Comparison of ENCODE assay signal across 1 cellular context in the genomic region with DNA sequence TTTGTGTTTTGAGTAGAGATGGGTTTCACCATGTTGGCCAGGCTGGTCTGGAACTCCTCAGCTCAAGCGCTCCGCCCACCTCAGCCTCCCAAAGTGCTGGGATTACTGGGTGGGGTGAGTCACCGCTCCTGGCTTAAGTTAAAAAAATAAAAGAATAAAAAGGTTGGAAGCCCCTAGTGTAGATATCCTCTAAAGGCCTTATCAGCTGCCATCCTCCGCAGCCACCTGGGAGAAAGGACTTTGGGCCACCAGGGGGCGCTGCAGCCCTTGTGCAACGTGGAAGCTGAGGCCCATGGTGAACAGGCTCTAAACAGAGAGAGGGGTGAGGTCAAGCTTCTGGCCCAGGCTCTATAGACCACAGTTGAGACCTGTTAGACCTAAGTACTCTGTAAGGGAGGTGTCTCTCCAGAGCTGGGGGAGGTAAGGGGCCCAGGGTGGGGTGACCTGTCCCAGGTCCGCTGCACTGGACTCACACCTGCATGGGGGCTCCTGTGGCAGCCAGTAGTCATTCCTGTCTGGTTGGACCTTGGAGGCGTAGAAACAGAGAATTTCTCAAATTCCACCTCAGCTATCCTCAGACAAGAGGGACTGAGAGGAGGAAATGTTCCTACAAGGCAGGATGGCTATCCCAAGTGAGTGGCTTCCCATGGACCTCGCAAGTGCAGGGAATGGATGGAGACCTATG.
TF ChIP-seq lines count a peak whose summit lies in the region.

No MANE protein-coding gene starts in this region.

TF ChIP-seq in IMR-90, 13 proteins besides CTCF, POLR2A, EP300 and RAD21:
- TF ChIP-seq NFE2L2 (IDR thresholded peaks at IDR 0.05; ENCODE audit: low read depth, low read length) (no peak), BHLHE40 (IDR thresholded peaks at IDR 0.05; ENCODE audit: low read depth, low read length) (no peak), RCOR1 (IDR thresholded peaks at IDR 0.05; ENCODE audit: insufficient replicate concordance, low read length) (no peak), ELK1 (IDR thresholded peaks at IDR 0.05; ENCODE audit: borderline replicate concordance, low read depth, low read length) (no peak), CEBPB (IDR thresholded peaks at IDR 0.05; ENCODE audit: low read depth, low read length) (peak; percentile 57; the same call in 1 of the 2 replicates), CHD1 (IDR thresholded peaks at IDR 0.05; ENCODE audit: low read depth, low read length) (no peak), MXI1 (IDR thresholded peaks at IDR 0.05; ENCODE audit: borderline replicate concordance, low read depth, low read length) (no peak), MAFK (IDR thresholded peaks at IDR 0.05; ENCODE audit: low read depth, low read length) (no peak), RFX5 (IDR thresholded peaks at IDR 0.05; ENCODE audit: low read depth, low read length) (no peak), SMC3 (IDR thresholded peaks at IDR 0.05; ENCODE audit: low read depth, low read length) (peak; percentile 77), MAZ (IDR thresholded peaks at IDR 0.05; ENCODE audit: borderline replicate concordance, low read depth, low read length) (no peak), USF2 (IDR thresholded peaks at IDR 0.05; ENCODE audit: low read depth, low read length) (0 out of 2 replicates have a peak, but pooled peaks have one; percentile 4), FOS (IDR thresholded peaks at IDR 0.05; ENCODE audit: low read depth, low read length) (peak; percentile 15; the same call in 1 of the 2 replicates)
